Comparison of ENCODE assay signal across 32 cellular contexts in the genomic region with DNA sequence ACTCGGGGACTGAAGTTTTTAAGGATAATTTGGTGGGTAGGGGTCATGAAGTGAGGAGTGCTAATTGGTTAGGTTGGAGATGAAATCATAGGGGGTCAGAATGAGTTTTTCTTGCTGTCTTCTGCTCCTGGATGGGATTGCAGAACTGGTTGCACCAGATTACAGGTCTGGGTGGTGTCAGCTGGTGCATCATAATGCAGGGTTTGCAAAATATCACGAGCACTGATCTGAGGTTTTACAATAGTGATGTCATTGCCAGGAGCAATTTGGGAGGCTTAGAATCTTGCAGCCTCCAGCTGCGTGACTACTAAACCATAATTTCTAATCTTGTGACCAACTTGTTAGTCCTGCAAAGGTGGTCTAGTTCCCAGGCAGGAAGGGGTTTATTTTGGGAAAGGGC. TPM values are rescaled to one million over a fixed set of nuclear protein-coding genes. Genes with fewer than 3 reads are reported as not detected.
"Had no signal": no experiment of that assay in that cellular context is flagged by ENCODE, and none has a peak within 500 bp of the region (broad histone marks: within the 10 kb centered on the region; RNA-seq: fewer than 3 reads in every experiment).

No MANE protein-coding gene starts in this region.

- ATAC-seq: gastrocnemius medialis; left cardiac atrium; left lung; naive thymus-derived CD4-positive, alpha-beta T cell; stimulated activated naive CD8-positive, alpha-beta T cell treated with anti-CD3 and anti-CD28 coated beads, Interleukin-15, Interleukin-2, amounts not matched to agents 100 U/mL and 50 U/mL, for 24 hours; upper lobe of right lung had no signal

- H3K4me3 Mint-ChIP-seq: naive thymus-derived CD4-positive, alpha-beta T cell; nephron; stimulated activated memory B cell treated with anti-CD40 and anti-IgM and Interleukin-4, amounts not matched to agents 10 μg/mL and 1 μg/mL and 100 μg/mL, for 72 hours had no signal

- DNase-seq: colonic mucosa; dermis blood vessel endothelial cell; effector memory CD4-positive, alpha-beta T cell; foreskin fibroblast; gastrocnemius medialis; head of caudate nucleus; left cardiac atrium; left lung; mesendoderm; midbrain; naive thymus-derived CD4-positive, alpha-beta T cell; nucleus accumbens; sigmoid colon; spleen; stimulated activated CD4-positive, alpha-beta T cell treated with anti-CD3 and anti-CD28 coated beads, Interleukin-4, amount 100 ng/mL, for 4 hours; stimulated activated naive CD8-positive, alpha-beta T cell treated with anti-CD3 and anti-CD28 coated beads, Interleukin-15, Interleukin-2, amounts not matched to agents 100 U/mL and 50 U/mL, for 24 hours; substantia nigra; testis; tibial artery; upper lobe of right lung; uterus had no signal

- H3K27ac Mint-ChIP-seq: naive thymus-derived CD4-positive, alpha-beta T cell; nephron; stimulated activated memory B cell treated with anti-CD40 and anti-IgM and Interleukin-4, amounts not matched to agents 10 μg/mL and 1 μg/mL and 100 μg/mL, for 72 hours had no signal

- H3K36me3 Mint-ChIP-seq: stimulated activated memory B cell treated with anti-CD40 and anti-IgM and Interleukin-4, amounts not matched to agents 10 μg/mL and 1 μg/mL and 100 μg/mL, for 72 hours had no signal

- H3K4me1 Mint-ChIP-seq: nephron; stimulated activated memory B cell treated with anti-CD40 and anti-IgM and Interleukin-4, amounts not matched to agents 10 μg/mL and 1 μg/mL and 100 μg/mL, for 72 hours had no signal

- H3K9me3 Mint-ChIP-seq: stimulated activated memory B cell treated with anti-CD40 and anti-IgM and Interleukin-4, amounts not matched to agents 10 μg/mL and 1 μg/mL and 100 μg/mL, for 72 hours had no signal

RNA-seq across cellular contexts. Expression of gene CALCB, which starts 46.4 kb away (rescaled TPM):
- total RNA-seq: chondrocyte, dermis blood vessel endothelial cell, endothelial cell of umbilical vein, gastrocnemius medialis, glomerular endothelial cell, left cardiac atrium, lower leg skin, lung microvascular endothelial cell, mucosa of gallbladder, osteocyte, right atrium auricular region, skeletal muscle tissue, upper lobe of right lung had no signal

RNA-seq across cellular contexts. Expression of gene CALCA, which starts 54.9 kb away (rescaled TPM):
- total RNA-seq: chondrocyte; dermis blood vessel endothelial cell; endothelial cell of umbilical vein; gastrocnemius medialis; glomerular endothelial cell; left cardiac atrium; lower leg skin; lung microvascular endothelial cell; mucosa of gallbladder; naive thymus-derived CD4-positive, alpha-beta T cell; osteocyte; right atrium auricular region; skeletal muscle tissue; testis; upper lobe of right lung; uterus had no signal
